Comparison of ENCODE assay signal across 16 cellular contexts in the genomic region with DNA sequence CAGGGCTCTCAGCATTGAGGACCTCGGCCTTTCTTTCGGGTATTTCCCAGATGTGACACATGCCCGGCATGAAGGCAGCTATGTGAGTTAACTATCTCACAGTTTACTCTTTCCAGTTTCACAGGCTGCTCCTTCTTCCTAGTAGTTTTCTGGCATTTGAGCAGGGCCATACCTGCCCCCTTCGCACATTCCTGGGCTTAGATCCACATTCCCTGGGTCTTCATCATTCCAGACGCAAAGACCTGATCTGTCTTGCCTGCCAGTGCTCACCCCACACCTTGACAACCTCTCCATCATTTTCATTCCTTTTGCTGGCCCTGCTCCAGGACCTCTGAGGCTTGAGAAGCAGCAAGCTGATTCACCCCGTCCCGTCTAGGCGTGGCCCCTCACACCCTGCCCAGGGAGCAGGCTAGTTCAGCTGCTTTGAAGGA.
DNase-seq lines count a peak whose midpoint lies in the region; TF ChIP-seq lines count a peak whose summit lies in the region.
"Had no signal": no experiment of that assay in that cellular context is flagged by ENCODE, and none has a peak within 500 bp of the region (broad histone marks: within the 10 kb centered on the region; RNA-seq: fewer than 3 reads in every experiment).

No MANE protein-coding gene starts in this region.

- no peaks in the 10 kb centered on the region for H3K9me3 ChIP-seq in esophagus (ENCODE audit: control insufficient read depth in 2 of 2, insufficient read depth in 1 of 2, low read depth in 1 of 2, low read length in 1 of 2)
- no peaks in the 10 kb centered on the region for H3K9me3 ChIP-seq in muscle layer of colon (ENCODE audit: low read length)
- H3K9me3 ChIP-seq: neutrophil had no signal

- H3K27ac ChIP-seq in esophagus (ENCODE audit: low read depth in 2 of 2, low read length in 1 of 2) (peak overlapping the region; percentile 42 to 76), muscle layer of colon (ENCODE audit: low read depth, low read length) (peak overlapping the region; percentile 76)
- H3K27ac ChIP-seq: 22Rv1, neutrophil, VCaP had no signal

- no peaks in the 10 kb centered on the region for H3K27me3 ChIP-seq in esophagus (ENCODE audit: control insufficient read depth in 1 of 2, insufficient read depth in 2 of 2, low read length in 2 of 2)
- H3K27me3 ChIP-seq in muscle layer of colon (ENCODE audit: control insufficient read depth in 1 of 2, insufficient read depth in 2 of 2, low read length in 2 of 2): no peaks in the 10 kb centered on the region
- H3K27me3 ChIP-seq: neutrophil had no signal

- H3K9ac ChIP-seq in muscle layer of colon (ENCODE audit: low read length): no peak overlapping the region

- CTCF ChIA-PET in GM10248 (lab: Yijun Ruan, JAX): interaction anchor here (0.9 kb wide), 1 partner anchor 9 kb away, joined by 4 read pairs; no protein-coding TSS in a partner anchor

- H3K4me1 ChIP-seq in esophagus (ENCODE audit: control insufficient read depth in 2 of 2, insufficient read depth in 2 of 2, low read length in 1 of 2) (peaks cover 4 to 11% of the 10 kb centered on the region in 2 donors), muscle layer of colon (ENCODE audit: insufficient read depth, low read length) (peaks cover 73% of the 10 kb centered on the region)

- WGBS in esophagus, 2 donors: 38 to 41% methylated on average over 8 of the region's 8 CpGs

- DNase-seq in DMS 273 (lab: John Stamatoyannopoulos, UW; ENCODE audit: unreplicated experiment): peak; percentile 43
- no peak for DNase-seq in DMS 273 treated with DMSO at 0.1 percent for 48 hours (lab: John Stamatoyannopoulos, UW)
- peak; percentile 60 for DNase-seq in ureter (ENCODE audit: low spot score)
- DNase-seq in activated effector memory CD4-positive, alpha-beta T cell treated with Interleukin-2 at 50 U/mL for 16 hours: no peak
- DNase-seq in GF-D8 (lab: John Stamatoyannopoulos, UW): no peak
- no peak for DNase-seq in GM10248 (ENCODE audit: extremely low spot score)
- DNase-seq: GOT3; NCI-H1092; stimulated activated CD4-positive, alpha-beta T cell treated with anti-CD3 and anti-CD28 coated beads, Interleukin-12 subunit alpha, Interleukin-12 subunit beta, amount 100 ng/mL, for 4 hours; SW 1271 had no signal

- H3K36me3 ChIP-seq in esophagus (ENCODE audit: control insufficient read depth in 2 of 2, insufficient read depth in 2 of 2, low read length in 1 of 2) (no peaks in the 10 kb centered on the region), muscle layer of colon (ENCODE audit: insufficient read depth, low read length) (no peaks in the 10 kb centered on the region)
- H3K36me3 ChIP-seq: neutrophil had no signal

- TF ChIP-seq CTCF in GM10248 (IDR thresholded peaks at IDR 0.05; ENCODE audit: control extremely low read depth, extremely low read depth, low read depth, missing control alignments): no peak

- H3K4me3 ChIP-seq in esophagus (ENCODE audit: low read depth in 1 of 2, low read length in 2 of 2): no peak overlapping the region
- no peak overlapping the region for H3K4me3 ChIP-seq in muscle layer of colon (ENCODE audit: low read depth in 1 of 2, low read length in 2 of 2)
- H3K4me3 ChIP-seq: GM12878 had no signal

- POLR2A ChIA-PET in GM10248 (lab: Yijun Ruan, JAX): no interaction called here

Comparison
In these comparisons a context has a peak if more than half of its experiments do, and no peak if none do; other contexts are left out.
1. DNase-seq: peak in DMS 273 (single experiment) and ureter (single experiment); none in DMS 273 treated with DMSO at 0.1 percent for 48 hours (single experiment), activated effector memory CD4-positive, alpha-beta T cell treated with Interleukin-2 at 50 U/mL for 16 hours (single experiment), GF-D8 (single experiment) and GM10248 (single experiment).